ENCODE assay signal across 34 cellular contexts in the genomic region with DNA sequence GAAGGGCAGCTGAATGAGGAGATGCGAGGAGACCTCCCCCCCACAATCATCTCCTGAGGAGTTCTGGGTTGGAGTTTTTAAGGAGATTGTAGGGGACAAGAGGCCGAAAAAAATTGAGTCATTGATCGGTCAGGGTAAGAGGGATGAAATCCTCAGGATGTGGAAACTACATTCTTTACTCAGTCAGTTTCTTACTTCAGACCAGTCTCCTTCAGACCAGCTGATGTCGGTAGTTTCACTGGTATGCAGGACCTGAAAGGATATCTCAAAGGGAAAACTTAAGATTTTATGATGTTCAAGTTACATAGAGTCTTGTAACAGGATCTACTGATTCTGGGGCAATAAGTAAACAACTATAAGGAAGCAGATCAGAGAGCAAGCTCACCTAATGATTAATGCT.
"Had no signal": no experiment of that assay in that cellular context is flagged by ENCODE, and none has a peak within 500 bp of the region (broad histone marks: within the 10 kb centered on the region; RNA-seq: fewer than 3 reads in every experiment).

No MANE protein-coding gene starts in this region.

- H3K9me3 Mint-ChIP-seq: activated CD4-positive, alpha-beta T cell treated with anti-CD3 and anti-CD28 coated beads, Interleukin-2, amount 10 ng/mL, durations not matched to agents 24 days and 14 days had no signal

- H3K27ac Mint-ChIP-seq: activated B cell treated with CpG ODN at 0.5 μM for 24 hours; activated CD4-positive, alpha-beta memory T cell treated with anti-CD3 and anti-CD28 coated beads for 36 hours; activated CD4-positive, alpha-beta T cell treated with anti-CD3 and anti-CD28 coated beads, Interleukin-2, amount 10 ng/mL, durations not matched to agents 24 days and 14 days; activated CD8-positive, alpha-beta T cell treated with anti-CD3 and anti-CD28 coated beads for 36 hours; activated naive CD4-positive, alpha-beta T cell treated with anti-CD3 and anti-CD28 coated beads for 36 hours; activated naive CD4-positive, alpha-beta T cell treated with anti-CD3 and anti-CD28 coated beads, Interleukin-2, amount 50 U/mL, for 72 hours; activated naive CD8-positive, alpha-beta T cell treated with anti-CD3 and anti-CD28 coated beads for 36 hours; activated T-cell treated with anti-CD3 and anti-CD28 coated beads, Interleukin-2, amount 50 U/mL, for 72 hours; activated T-helper 1 cell treated with anti-CD3 and anti-CD28 coated beads, Interleukin-12 subunit alpha, Interleukin-12 subunit beta, Interleukin-2, Interleukin-4 antibody, amounts not matched to agents 30 ng/mL and 10 ng/mL and 1 ng/mL, durations not matched to agents 14 hours and 24 hours and 36 hours; activated T-helper 17 cell treated with anti-CD3 and anti-CD28 coated beads, Interleukin-2, amount 50 U/mL, for 72 hours; T-helper 1 cell treated with Interleukin-12 subunit alpha and Interleukin-12 subunit beta and Interleukin-4 antibody, amounts not matched to agents 30 μg/mL and 1 μg/mL, for 36 hours; T-helper 2 cell treated with Interferon-gamma antibody and Interleukin-4, amounts not matched to agents 5 μg/mL and 100 μg/mL, for 36 hours had no signal

- H3K4me1 Mint-ChIP-seq: activated B cell treated with CpG ODN at 0.5 μM for 24 hours; activated CD4-positive, alpha-beta T cell treated with anti-CD3 and anti-CD28 coated beads, Interleukin-2, amount 10 ng/mL, durations not matched to agents 24 days and 14 days; activated naive CD8-positive, alpha-beta T cell treated with anti-CD3 and anti-CD28 coated beads for 36 hours; activated T-helper 17 cell treated with anti-CD3 and anti-CD28 coated beads, Interleukin-2, amount 50 U/mL, for 72 hours had no signal

- H3K36me3 ChIP-seq: adrenal gland, brain microvascular endothelial cell, breast epithelium had no signal

- H3K4me3 ChIP-seq: adrenal gland, breast epithelium had no signal

- ATAC-seq: activated CD8-positive, alpha-beta T cell treated with anti-CD3 and anti-CD28 coated beads for 36 hours; activated naive CD4-positive, alpha-beta T cell treated with anti-CD3 and anti-CD28 coated beads, Interleukin-2, amount 50 U/mL, for 72 hours; activated T-cell treated with anti-CD3 and anti-CD28 coated beads, Interleukin-2, amount 50 U/mL, for 4 hours; activated T-cell treated with anti-CD3 and anti-CD28 coated beads, Interleukin-2, amount 50 U/mL, for 72 hours; activated T-helper 17 cell treated with anti-CD3 and anti-CD28 coated beads, Interleukin-2, amount 50 U/mL, for 72 hours had no signal

- H3K4me1 ChIP-seq: adrenal gland, breast epithelium had no signal

- H3K4me3 Mint-ChIP-seq: activated B cell treated with CpG ODN at 0.5 μM for 24 hours; activated CD4-positive, alpha-beta memory T cell treated with anti-CD3 and anti-CD28 coated beads for 36 hours; activated CD4-positive, alpha-beta T cell treated with anti-CD3 and anti-CD28 coated beads, Interleukin-2, amount 10 ng/mL, durations not matched to agents 24 days and 14 days; activated CD8-positive, alpha-beta T cell treated with anti-CD3 and anti-CD28 coated beads for 36 hours; activated naive CD4-positive, alpha-beta T cell treated with anti-CD3 and anti-CD28 coated beads for 36 hours; activated naive CD8-positive, alpha-beta T cell treated with anti-CD3 and anti-CD28 coated beads for 36 hours; activated T-cell treated with anti-CD3 and anti-CD28 coated beads, Interleukin-2, amount 50 U/mL, for 4 hours; activated T-cell treated with anti-CD3 and anti-CD28 coated beads, Interleukin-2, amount 50 U/mL, for 72 hours; activated T-helper 1 cell treated with anti-CD3 and anti-CD28 coated beads, Interleukin-12 subunit alpha, Interleukin-12 subunit beta, Interleukin-2, Interleukin-4 antibody, amounts not matched to agents 30 ng/mL and 10 ng/mL and 1 ng/mL, durations not matched to agents 14 hours and 24 hours and 36 hours; activated T-helper 17 cell treated with anti-CD3 and anti-CD28 coated beads, Interleukin-2, amount 50 U/mL, for 72 hours; T-helper 1 cell treated with Interleukin-12 subunit alpha and Interleukin-12 subunit beta and Interleukin-4 antibody, amounts not matched to agents 30 μg/mL and 1 μg/mL, for 36 hours; T-helper 2 cell treated with Interferon-gamma antibody and Interleukin-4, amounts not matched to agents 5 μg/mL and 100 μg/mL, for 36 hours had no signal

- H3K36me3 Mint-ChIP-seq: activated CD4-positive, alpha-beta memory T cell treated with anti-CD3 and anti-CD28 coated beads for 36 hours; activated naive CD8-positive, alpha-beta T cell treated with anti-CD3 and anti-CD28 coated beads for 36 hours had no signal

- DNase-seq: activated B cell treated with CpG ODN at 0.5 μM for 24 hours; activated CD4-positive, alpha-beta memory T cell treated with anti-CD3 and anti-CD28 coated beads for 36 hours; activated CD4-positive, alpha-beta T cell treated with anti-CD3 and anti-CD28 coated beads for 4 hours; activated CD4-positive, alpha-beta T cell treated with anti-CD3 and anti-CD28 coated beads, Interleukin-2, amount 10 ng/mL, durations not matched to agents 24 days and 14 days; activated CD4-positive, alpha-beta T cell treated with anti-CD3 and anti-CD28 coated beads, Interleukin-2, amount 50 U/mL, for 1 hour; activated CD4-positive, alpha-beta T cell treated with anti-CD3 and anti-CD28 coated beads, Interleukin-2, amount 50 U/mL, for 4 hours; activated CD4-positive, CD25-positive, alpha-beta regulatory T cell treated with anti-CD3 and anti-CD28 coated beads, Interleukin-2, amount 50 U/mL, for 72 hours; activated CD8-positive, alpha-beta memory T cell treated with anti-CD3 and anti-CD28 coated beads, Interleukin-2, amount 50 U/mL, for 4 hours; activated CD8-positive, alpha-beta T cell treated with anti-CD3 and anti-CD28 coated beads for 36 hours; activated effector memory CD4-positive, alpha-beta T cell treated with anti-CD3 and anti-CD28 coated beads, Interleukin-2, amount 50 U/mL, for 16 hours; activated gamma-delta T cell treated with Interleukin-2 at 50 U/mL for 16 hours; activated naive CD4-positive, alpha-beta T cell; activated naive CD4-positive, alpha-beta T cell treated with anti-CD3 and anti-CD28 coated beads for 36 hours; activated naive CD4-positive, alpha-beta T cell treated with anti-CD3 and anti-CD28 coated beads, Interleukin-2, amount 50 U/mL, for 16 hours; activated naive CD8-positive, alpha-beta T cell treated with anti-CD3 and anti-CD28 coated beads for 36 hours; activated T-cell treated with anti-CD3 and anti-CD28 coated beads for 4 hours; activated T-cell treated with anti-CD3 and anti-CD28 coated beads, Interleukin-2, amount 50 U/mL, for 1 hour; activated T-cell treated with anti-CD3 and anti-CD28 coated beads, Interleukin-2, amount 50 U/mL, for 4 hours; activated T-cell treated with anti-CD3 and anti-CD28 coated beads, Interleukin-2, amount 50 U/mL, for 72 hours; adrenal gland; amniotic stem cell; aorta; brain microvascular endothelial cell; central memory CD4-positive, alpha-beta T cell; T-helper 1 cell; T-helper 2 cell; T-helper 9 cell had no signal

- H3K27ac ChIP-seq: adrenal gland, brain microvascular endothelial cell, breast epithelium, VCaP had no signal

- H3K27me3 ChIP-seq: adrenal gland, brain microvascular endothelial cell, breast epithelium had no signal

- H3K9me3 ChIP-seq: adrenal gland had no signal

- H3K27me3 Mint-ChIP-seq: activated CD4-positive, alpha-beta T cell treated with anti-CD3 and anti-CD28 coated beads, Interleukin-2, amount 10 ng/mL, durations not matched to agents 24 days and 14 days had no signal
